8 cellular contexts compared by ENCODE assay signal in the genomic region with DNA sequence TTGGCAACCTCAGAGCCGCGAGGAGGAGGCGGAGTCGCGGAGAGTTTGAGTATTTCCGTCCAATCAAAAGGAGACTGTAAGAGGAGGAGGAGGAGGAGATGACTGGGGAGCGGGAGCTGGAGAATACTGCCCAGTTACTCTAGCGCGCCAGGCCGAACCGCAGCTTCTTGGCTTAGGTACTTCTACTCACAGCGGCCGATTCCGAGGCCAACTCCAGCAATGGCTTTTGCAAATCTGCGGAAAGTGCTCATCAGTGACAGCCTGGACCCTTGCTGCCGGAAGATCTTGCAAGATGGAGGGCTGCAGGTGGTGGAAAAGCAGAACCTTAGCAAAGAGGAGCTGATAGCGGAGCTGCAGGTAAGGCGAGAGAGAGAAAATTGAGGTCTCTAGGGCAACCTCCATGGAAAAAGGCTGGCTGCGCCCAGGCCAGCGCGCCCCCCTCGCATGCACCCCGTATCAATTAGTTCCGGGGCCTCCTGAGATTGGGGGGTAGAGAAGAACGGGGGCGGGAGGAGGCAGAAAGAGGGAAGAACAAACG. TPM values are rescaled to one million over a fixed set of nuclear protein-coding genes. Genes with fewer than 3 reads are reported as not detected.
A peak's percentile ranks its signal among the peaks of the same experiment; 100 is the strongest.
DNase-seq lines count a peak whose midpoint lies in the region; ATAC-seq and TF ChIP-seq lines count a peak whose summit lies in the region.

Gene PHGDH (plus strand): TSS at position 131 of the 538 bp plus-strand sequence. CDS start 89 bp downstream, at position 220.

- H3K4me1 Mint-ChIP-seq in nephron progenitor cell = peaks cover 47% of the 10 kb centered on the region

- peak; percentile 47 for ATAC-seq in HG03571 (IDR thresholded peaks at IDR 0.05; ENCODE audit: unreplicated experiment)

- no peaks in the 10 kb centered on the region for H3K9me3 Mint-ChIP-seq in nephron progenitor cell

- no peaks in the 10 kb centered on the region for H3K27me3 Mint-ChIP-seq in nephron progenitor cell (ENCODE audit: low read depth, poor library complexity)

- in situ Hi-C loops in GM18951 (cut with MboI; ENCODE audit: low sequenced_read_pairs, unreplicated experiment) = no loop called here

- peak; percentile 93 for DNase-seq in AG10803 (ENCODE audit: low read depth)
- peak; percentile 92 for DNase-seq in NCI-H82 treated with DMSO at 0.1 percent for 48 hours (lab: John Stamatoyannopoulos, UW; ENCODE audit: unreplicated experiment)
- DNase-seq in activated T-cell treated with anti-CD3 and anti-CD28 coated beads, Interleukin-2, amount 50 U/mL, for 48 hours = peak; percentile 71 to 79
- peak; percentile 93 for DNase-seq in fibroblast of the aortic adventitia (ENCODE audit: low read depth)
- peak; percentile 69 for DNase-seq in nephron progenitor cell
- peak; percentile 73 for DNase-seq in superior temporal gyrus (ENCODE audit: extremely low spot score)

- peaks cover 4% of the 10 kb centered on the region for H3K36me3 Mint-ChIP-seq in nephron progenitor cell (ENCODE audit: low read depth)

- TF ChIP-seq CTCF in AG10803 (conservative IDR thresholded peaks at IDR 0.05; ENCODE audit: low read length) (no peak), fibroblast of the aortic adventitia (IDR thresholded peaks at IDR 0.05; ENCODE audit: insufficient read depth, low read length) (no peak), nephron progenitor cell (IDR thresholded peaks at IDR 0.05) (no peak)

- H3K27ac Mint-ChIP-seq in nephron progenitor cell = peak within 1 kb of the TSS; percentile 98

- peak within 1 kb of the TSS; percentile 97 for H3K4me3 Mint-ChIP-seq in nephron progenitor cell

- peak within 1 kb of the TSS; percentile 100 for H3K4me3 ChIP-seq in AG10803 (ENCODE audit: low read length)
- peak within 1 kb of the TSS; percentile 75 for H3K4me3 ChIP-seq in fibroblast of the aortic adventitia (ENCODE audit: low read depth, low read length)

- peak; percentile 57 for TF ChIP-seq POLR2A in GM18951 (IDR thresholded peaks at IDR 0.05; ENCODE audit: extremely low read depth, insufficient read depth, insufficient read length)

RNA-seq across cellular contexts. Expression of gene PHGDH, which starts in this region (rescaled TPM):
- 246 and 430 TPM in 2 replicates for total RNA-seq in fibroblast of the aortic adventitia (ENCODE audit: low replicate concordance)

Comparison
In these comparisons a context has a peak if more than half of its experiments do, and no peak if none do; other contexts are left out.
1. Peak in every context shown above with its lines: DNase-seq, ATAC-seq and H3K4me3 ChIP-seq.